10 cellular contexts compared by ENCODE assay signal in genomic region chr17:45224671-45225050, GRCh38.
DNase-seq lines count a peak whose midpoint lies in the region; ATAC-seq and TF ChIP-seq lines count a peak whose summit lies in the region.
"Had no signal": no experiment of that assay in that cellular context is flagged by ENCODE, and none has a peak within 500 bp of the region (broad histone marks: within the 10 kb centered on the region; RNA-seq: fewer than 3 reads in every experiment).

No MANE protein-coding gene starts in this region.

- TF ChIP-seq CTCF in GM12864 (IDR thresholded peaks at IDR 0.05; ENCODE audit: low read depth, low read length, missing control alignments), result no peak
- no peak for TF ChIP-seq CTCF in RWPE1 (conservative IDR thresholded peaks at IDR 0.05; ENCODE audit: low read depth)

- no peaks in the 10 kb centered on the region for H3K9me3 ChIP-seq in effector memory CD4-positive, alpha-beta T cell (ENCODE audit: control insufficient read depth, low read length)

- H3K4me1 ChIP-seq in effector memory CD4-positive, alpha-beta T cell (ENCODE audit: control insufficient read depth, insufficient read depth, low read length, poor library complexity, severe bottlenecking), result peaks cover 73% of the 10 kb centered on the region

- ATAC-seq in GM19351 (IDR thresholded peaks at IDR 0.05; ENCODE audit: unreplicated experiment), result no peak
- ATAC-seq in activated CD4-positive, CD25-positive, alpha-beta regulatory T cell treated with anti-CD3 and anti-CD28 coated beads, Interleukin-2, amount 50 U/mL, for 24 hours, result no peak
- ATAC-seq: left colon had no signal

- POLR2A ChIA-PET in RWPE1 (lab: Yijun Ruan, JAX; ENCODE audit: low non-redundant PET), result no interaction called here

- no peaks in the 10 kb centered on the region for H3K36me3 ChIP-seq in effector memory CD4-positive, alpha-beta T cell (ENCODE audit: control insufficient read depth, insufficient read depth, low read length)

- CTCF ChIA-PET in RWPE1 (lab: Yijun Ruan, JAX), result interaction anchor here (0.6 to 1.0 kb wide), 3 partner anchors 14 to 178 kb away, joined by 3 to 4 read pairs (median 4); no protein-coding TSS in a partner anchor

- no peak for DNase-seq in GM12864 (ENCODE audit: low read depth)
- DNase-seq in RWPE1 (ENCODE audit: low spot score), result no peak
- DNase-seq in effector memory CD4-positive, alpha-beta T cell, result no peak
- DNase-seq in hypothalamus (lab: John Stamatoyannopoulos, UW), result no peak
- no peak for DNase-seq in NCI-H146 (lab: John Stamatoyannopoulos, UW)
- DNase-seq: NCI-H1105 treated with DMSO at 0.1 percent for 48 hours had no signal

- peak overlapping the region; percentile 84 for H3K4me3 ChIP-seq in GM12864 (ENCODE audit: low read depth, low read length)
- peak overlapping the region; percentile 79 for H3K4me3 ChIP-seq in effector memory CD4-positive, alpha-beta T cell (ENCODE audit: insufficient read depth, low read depth, low read length, poor library complexity, severe bottlenecking)
- peak overlapping the region; percentile 19 to 64 (median 46) for H3K4me3 ChIP-seq in skin epidermis

- H3K27ac ChIP-seq in RWPE1 (peak overlapping the region; percentile 94), skin epidermis (peak overlapping the region in 20 of 21 experiments; percentile 63 to 98 (median 88))
- peak overlapping the region; percentile 100 for H3K27ac ChIP-seq in effector memory CD4-positive, alpha-beta T cell (ENCODE audit: insufficient read depth, low read length, poor library complexity, severe bottlenecking)

- no peaks in the 10 kb centered on the region for H3K27me3 ChIP-seq in effector memory CD4-positive, alpha-beta T cell (replicated peaks; ENCODE audit: control insufficient read depth, insufficient read depth, low read length, poor library complexity, severe bottlenecking)
